Comparison of ENCODE assay signal across 1 cellular context in genomic region chr7:100825760-100826545, GRCh38.
TF ChIP-seq lines count a peak whose summit lies in the region.

No MANE protein-coding gene starts in this region.

TF ChIP-seq in K562, 482 proteins besides CTCF, POLR2A, EP300 and RAD21 (continued from another document and continues in another):
- TF ChIP-seq CLOCK (CRISPR knock-in tag; IDR thresholded peaks at IDR 0.05; ENCODE audit: borderline replicate concordance) (no peak), RBFOX2 (IDR thresholded peaks at IDR 0.05; ENCODE audit: low read depth, low read length) (no peak), ZNF695 (CRISPR knock-in tag; IDR thresholded peaks at IDR 0.05) (no peak), MTF1 (CRISPR knock-in tag; IDR thresholded peaks at IDR 0.05; ENCODE audit: borderline replicate concordance) (0 out of 2 replicates have a peak, but pooled peaks have one; percentile 52), DACH1 (IDR thresholded peaks at IDR 0.05; ENCODE audit: partially characterized antibody) (no peak), SMAD1 (IDR thresholded peaks at IDR 0.05; ENCODE audit: low read depth, low read length, partially characterized antibody) (no peak), EZH2 (IDR thresholded peaks at IDR 0.05; ENCODE audit: borderline replicate concordance, low read depth, low read length) (no peak), MCM7 (IDR thresholded peaks at IDR 0.05) (no peak), SMARCB1 (IDR thresholded peaks at IDR 0.05; ENCODE audit: insufficient read length, low read depth) (no peak), KLF13 (tag; IDR thresholded peaks at IDR 0.05; ENCODE audit: borderline replicate concordance, low read depth) (no peak), KDM1A (IDR thresholded peaks at IDR 0.05) (no peak), POLR2G (IDR thresholded peaks at IDR 0.05; ENCODE audit: low read depth, low read length) (no peak), PURB (CRISPR knock-in tag; IDR thresholded peaks at IDR 0.05; ENCODE audit: low read depth) (no peak), ZNF146 (CRISPR knock-in tag; IDR thresholded peaks at IDR 0.05; ENCODE audit: unreplicated experiment) (no peak), ZBTB17 (CRISPR knock-in tag; IDR thresholded peaks at IDR 0.05) (no peak), PHB2 (IDR thresholded peaks at IDR 0.05; ENCODE audit: low read depth) (no peak), ZNF778 (CRISPR knock-in tag; IDR thresholded peaks at IDR 0.05) (no peak), TAF15 (IDR thresholded peaks at IDR 0.05; ENCODE audit: low read depth, low read length) (no peak), MCM5 (IDR thresholded peaks at IDR 0.05; ENCODE audit: low read depth) (no peak), TCF7 (IDR thresholded peaks at IDR 0.05; ENCODE audit: borderline replicate concordance) (no peak), ZBTB11 (CRISPR knock-in tag; IDR thresholded peaks at IDR 0.05) (no peak), ETV6 (IDR thresholded peaks at IDR 0.05; ENCODE audit: borderline replicate concordance in 1 of 2, low read depth in 2 of 2, low read length in 1 of 2) (no peak), ETV6 (CRISPR knock-in tag; IDR thresholded peaks at IDR 0.05; ENCODE audit: borderline replicate concordance) (no peak), CBFB (CRISPR knock-in tag; IDR thresholded peaks at IDR 0.05) (no peak), MLX (CRISPR knock-in tag; conservative IDR thresholded peaks at IDR 0.05) (no peak), ZBTB43 (CRISPR knock-in tag; IDR thresholded peaks at IDR 0.05) (no peak), HNRNPLL (IDR thresholded peaks at IDR 0.05; ENCODE audit: low read depth, low read length, poor library complexity, severe bottlenecking) (no peak), HMBOX1 (IDR thresholded peaks at IDR 0.05) (peak; percentile 31; the same call in 1 of the 2 replicates), ZNF444 (CRISPR knock-in tag; IDR thresholded peaks at IDR 0.05) (no peak), E2F8 (IDR thresholded peaks at IDR 0.05; ENCODE audit: low read depth, partially characterized antibody) (no peak), ZNF75A (CRISPR knock-in tag; IDR thresholded peaks at IDR 0.05) (no peak), MAFG (tag; conservative IDR thresholded peaks at IDR 0.05) (no peak), POLR3A (IDR thresholded peaks at IDR 0.05; ENCODE audit: borderline replicate concordance, extremely low read depth, insufficient read depth, insufficient read length) (no peak), CREB3 (tag; conservative IDR thresholded peaks at IDR 0.05; ENCODE audit: low read depth) (no peak), RBM14 (IDR thresholded peaks at IDR 0.05; ENCODE audit: borderline replicate concordance, insufficient read depth, low read depth, low read length) (no peak), IRF9 (tag; IDR thresholded peaks at IDR 0.05) (no peak), POLR3G (IDR thresholded peaks at IDR 0.05; ENCODE audit: extremely low read depth, insufficient read length, insufficient replicate concordance) (no peak), TRIM25 (IDR thresholded peaks at IDR 0.05; ENCODE audit: borderline replicate concordance) (0 out of 2 replicates have a peak, but pooled peaks have one; percentile 36), TBL1XR1 (IDR thresholded peaks at IDR 0.05; ENCODE audit: low read length in 2 of 2) (no peak), DPF2 (IDR thresholded peaks at IDR 0.05) (no peak), HNRNPL (IDR thresholded peaks at IDR 0.05; ENCODE audit: low read depth, low read length) (no peak), TAF1 (IDR thresholded peaks at IDR 0.05; ENCODE audit: control insufficient read depth, extremely low read depth, insufficient read depth, low read length, severe bottlenecking) (no peak), PPARD (CRISPR knock-in tag; IDR thresholded peaks at IDR 0.05) (no peak), FOS (IDR thresholded peaks at IDR 0.05; ENCODE audit: extremely low read depth, insufficient read length) (no peak), PML (IDR thresholded peaks at IDR 0.05; ENCODE audit: low read length) (no peak), TAF7 (tag; IDR thresholded peaks at IDR 0.05) (no peak), ZNF316 (IDR thresholded peaks at IDR 0.05) (no peak), ZNF197 (CRISPR knock-in tag; IDR thresholded peaks at IDR 0.05; ENCODE audit: low read depth) (no peak), SIN3B (IDR thresholded peaks at IDR 0.05; ENCODE audit: low read depth) (0 out of 2 replicates have a peak, but pooled peaks have one; percentile 1), CBFA2T3 (IDR thresholded peaks at IDR 0.05) (no peak), CBX1 (IDR thresholded peaks at IDR 0.05; ENCODE audit: low read depth) (no peak), THAP7 (CRISPR knock-in tag; IDR thresholded peaks at IDR 0.05) (no peak), ARNT (IDR thresholded peaks at IDR 0.05) (no peak), ZNF696 (CRISPR knock-in tag; conservative IDR thresholded peaks at IDR 0.05) (no peak), USF1 (CRISPR knock-in tag; IDR thresholded peaks at IDR 0.05) (no peak)
